1 cellular context compared by ENCODE assay signal in the genomic region with DNA sequence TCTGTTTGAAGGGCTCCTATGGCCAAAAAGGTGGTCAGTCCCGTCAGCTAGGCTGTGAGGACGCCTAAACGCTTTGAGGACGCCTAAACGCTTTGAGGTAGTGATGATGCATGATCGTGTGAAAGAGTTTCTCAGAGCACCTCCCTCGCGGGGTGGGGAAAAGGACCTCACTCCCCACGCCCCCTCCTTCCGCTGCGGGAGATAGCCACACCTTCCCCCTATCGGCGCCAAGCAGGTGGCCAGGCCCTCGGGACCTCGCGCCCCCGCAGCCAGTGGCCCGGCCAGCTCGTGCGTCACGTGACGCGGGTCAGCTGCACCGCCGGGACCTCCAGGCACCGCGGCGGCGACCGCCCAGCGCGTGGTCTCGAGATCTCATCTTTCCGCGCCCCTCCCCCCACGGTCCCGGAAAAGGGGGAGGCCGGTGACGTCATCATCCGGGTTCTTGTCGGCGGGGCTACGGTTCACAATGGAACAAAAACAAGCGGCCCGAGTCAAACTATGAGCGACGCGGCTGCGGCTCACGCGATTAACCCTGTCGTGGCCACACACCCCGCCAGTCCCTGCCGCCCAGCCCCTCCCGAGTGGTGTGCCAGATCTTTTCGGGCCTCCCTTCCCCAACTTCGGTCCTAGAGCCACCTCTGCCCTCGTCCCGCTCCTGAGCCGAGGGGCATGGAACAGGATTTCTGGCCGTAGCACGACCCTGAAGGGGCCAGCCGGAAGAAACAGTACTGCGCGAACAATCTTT.
TF ChIP-seq lines count a peak whose summit lies in the region.

No MANE protein-coding gene starts in this region.

TF ChIP-seq in HepG2, 621 proteins besides CTCF, POLR2A, EP300 and RAD21 (continued from another document and continues in another):
- TF ChIP-seq, protein P1, sequence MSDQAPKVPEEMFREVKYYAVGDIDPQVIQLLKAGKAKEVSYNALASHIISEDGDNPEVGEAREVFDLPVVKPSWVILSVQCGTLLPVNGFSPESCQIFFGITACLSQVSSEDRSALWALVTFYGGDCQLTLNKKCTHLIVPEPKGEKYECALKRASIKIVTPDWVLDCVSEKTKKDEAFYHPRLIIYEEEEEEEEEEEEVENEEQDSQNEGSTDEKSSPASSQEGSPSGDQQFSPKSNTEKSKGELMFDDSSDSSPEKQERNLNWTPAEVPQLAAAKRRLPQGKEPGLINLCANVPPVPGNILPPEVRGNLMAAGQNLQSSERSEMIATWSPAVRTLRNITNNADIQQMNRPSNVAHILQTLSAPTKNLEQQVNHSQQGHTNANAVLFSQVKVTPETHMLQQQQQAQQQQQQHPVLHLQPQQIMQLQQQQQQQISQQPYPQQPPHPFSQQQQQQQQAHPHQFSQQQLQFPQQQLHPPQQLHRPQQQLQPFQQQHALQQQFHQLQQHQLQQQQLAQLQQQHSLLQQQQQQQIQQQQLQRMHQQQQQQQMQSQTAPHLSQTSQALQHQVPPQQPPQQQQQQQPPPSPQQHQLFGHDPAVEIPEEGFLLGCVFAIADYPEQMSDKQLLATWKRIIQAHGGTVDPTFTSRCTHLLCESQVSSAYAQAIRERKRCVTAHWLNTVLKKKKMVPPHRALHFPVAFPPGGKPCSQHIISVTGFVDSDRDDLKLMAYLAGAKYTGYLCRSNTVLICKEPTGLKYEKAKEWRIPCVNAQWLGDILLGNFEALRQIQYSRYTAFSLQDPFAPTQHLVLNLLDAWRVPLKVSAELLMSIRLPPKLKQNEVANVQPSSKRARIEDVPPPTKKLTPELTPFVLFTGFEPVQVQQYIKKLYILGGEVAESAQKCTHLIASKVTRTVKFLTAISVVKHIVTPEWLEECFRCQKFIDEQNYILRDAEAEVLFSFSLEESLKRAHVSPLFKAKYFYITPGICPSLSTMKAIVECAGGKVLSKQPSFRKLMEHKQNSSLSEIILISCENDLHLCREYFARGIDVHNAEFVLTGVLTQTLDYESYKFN (CRISPR knock-in tag; conservative IDR thresholded peaks at IDR 0.05) = peak; percentile 72
- TF ChIP-seq ZFP1 (CRISPR knock-in tag; IDR thresholded peaks at IDR 0.05) = 0 out of 2 replicates have a peak, but pooled peaks have one; percentile 21
- no peak; the same call in 1 of the 2 replicates for TF ChIP-seq SMYD3 (CRISPR knock-in tag; IDR thresholded peaks at IDR 0.05)
- 0 out of 2 replicates have a peak, but pooled peaks have one; percentile 44 for TF ChIP-seq NFKB2 (CRISPR knock-in tag; IDR thresholded peaks at IDR 0.05; ENCODE audit: borderline replicate concordance)
- TF ChIP-seq RFX1 (IDR thresholded peaks at IDR 0.05) = no peak
- no peak for TF ChIP-seq ONECUT2 (CRISPR knock-in tag; IDR thresholded peaks at IDR 0.05)
- TF ChIP-seq, protein P2, sequence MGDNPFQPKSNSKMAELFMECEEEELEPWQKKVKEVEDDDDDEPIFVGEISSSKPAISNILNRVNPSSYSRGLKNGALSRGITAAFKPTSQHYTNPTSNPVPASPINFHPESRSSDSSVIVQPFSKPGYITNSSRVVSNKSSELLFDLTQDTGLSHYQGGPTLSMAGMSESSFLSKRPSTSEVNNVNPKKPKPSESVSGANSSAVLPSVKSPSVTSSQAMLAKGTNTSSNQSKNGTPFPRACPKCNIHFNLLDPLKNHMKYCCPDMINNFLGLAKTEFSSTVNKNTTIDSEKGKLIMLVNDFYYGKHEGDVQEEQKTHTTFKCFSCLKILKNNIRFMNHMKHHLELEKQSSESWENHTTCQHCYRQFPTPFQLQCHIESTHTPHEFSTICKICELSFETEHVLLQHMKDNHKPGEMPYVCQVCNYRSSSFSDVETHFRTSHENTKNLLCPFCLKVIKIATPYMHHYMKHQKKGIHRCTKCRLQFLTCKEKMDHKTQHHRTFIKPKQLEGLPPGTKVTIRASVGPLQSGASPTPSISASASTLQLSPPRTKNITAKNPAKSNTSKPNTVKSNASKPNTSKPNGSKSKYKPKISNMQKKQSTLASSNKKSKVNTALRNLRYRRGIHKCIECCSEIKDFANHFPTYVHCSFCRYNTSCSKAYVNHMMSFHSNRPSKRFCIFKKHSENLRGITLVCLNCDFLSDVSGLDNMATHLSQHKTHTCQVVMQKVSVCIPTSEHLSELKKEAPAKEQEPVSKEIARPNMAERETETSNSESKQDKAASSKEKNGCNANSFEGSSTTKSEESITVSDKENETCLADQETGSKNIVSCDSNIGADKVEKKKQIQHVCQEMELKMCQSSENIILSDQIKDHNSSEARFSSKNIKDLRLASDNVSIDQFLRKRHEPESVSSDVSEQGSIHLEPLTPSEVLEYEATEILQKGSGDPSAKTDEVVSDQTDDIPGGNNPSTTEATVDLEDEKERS (CRISPR knock-in tag; IDR thresholded peaks at IDR 0.05) = no peak
- TF ChIP-seq FOXM1 (CRISPR knock-in tag; IDR thresholded peaks at IDR 0.05) = no peak
- TF ChIP-seq ZNF382 (CRISPR knock-in tag; IDR thresholded peaks at IDR 0.05; ENCODE audit: borderline replicate concordance) = no peak
- TF ChIP-seq ADNP (CRISPR knock-in tag; IDR thresholded peaks at IDR 0.05) = no peak
- TF ChIP-seq FOXJ3 (CRISPR knock-in tag; IDR thresholded peaks at IDR 0.05; ENCODE audit: borderline replicate concordance) = no peak
- no peak; the same call in 1 of the 2 replicates for TF ChIP-seq ZNF816 (CRISPR knock-in tag; IDR thresholded peaks at IDR 0.05; ENCODE audit: borderline replicate concordance)
- TF ChIP-seq, protein P3, sequence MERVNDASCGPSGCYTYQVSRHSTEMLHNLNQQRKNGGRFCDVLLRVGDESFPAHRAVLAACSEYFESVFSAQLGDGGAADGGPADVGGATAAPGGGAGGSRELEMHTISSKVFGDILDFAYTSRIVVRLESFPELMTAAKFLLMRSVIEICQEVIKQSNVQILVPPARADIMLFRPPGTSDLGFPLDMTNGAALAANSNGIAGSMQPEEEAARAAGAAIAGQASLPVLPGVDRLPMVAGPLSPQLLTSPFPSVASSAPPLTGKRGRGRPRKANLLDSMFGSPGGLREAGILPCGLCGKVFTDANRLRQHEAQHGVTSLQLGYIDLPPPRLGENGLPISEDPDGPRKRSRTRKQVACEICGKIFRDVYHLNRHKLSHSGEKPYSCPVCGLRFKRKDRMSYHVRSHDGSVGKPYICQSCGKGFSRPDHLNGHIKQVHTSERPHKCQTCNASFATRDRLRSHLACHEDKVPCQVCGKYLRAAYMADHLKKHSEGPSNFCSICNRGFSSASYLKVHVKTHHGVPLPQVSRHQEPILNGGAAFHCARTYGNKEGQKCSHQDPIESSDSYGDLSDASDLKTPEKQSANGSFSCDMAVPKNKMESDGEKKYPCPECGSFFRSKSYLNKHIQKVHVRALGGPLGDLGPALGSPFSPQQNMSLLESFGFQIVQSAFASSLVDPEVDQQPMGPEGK (CRISPR knock-in tag; IDR thresholded peaks at IDR 0.05) = peak; percentile 87
- TF ChIP-seq, protein P4, sequence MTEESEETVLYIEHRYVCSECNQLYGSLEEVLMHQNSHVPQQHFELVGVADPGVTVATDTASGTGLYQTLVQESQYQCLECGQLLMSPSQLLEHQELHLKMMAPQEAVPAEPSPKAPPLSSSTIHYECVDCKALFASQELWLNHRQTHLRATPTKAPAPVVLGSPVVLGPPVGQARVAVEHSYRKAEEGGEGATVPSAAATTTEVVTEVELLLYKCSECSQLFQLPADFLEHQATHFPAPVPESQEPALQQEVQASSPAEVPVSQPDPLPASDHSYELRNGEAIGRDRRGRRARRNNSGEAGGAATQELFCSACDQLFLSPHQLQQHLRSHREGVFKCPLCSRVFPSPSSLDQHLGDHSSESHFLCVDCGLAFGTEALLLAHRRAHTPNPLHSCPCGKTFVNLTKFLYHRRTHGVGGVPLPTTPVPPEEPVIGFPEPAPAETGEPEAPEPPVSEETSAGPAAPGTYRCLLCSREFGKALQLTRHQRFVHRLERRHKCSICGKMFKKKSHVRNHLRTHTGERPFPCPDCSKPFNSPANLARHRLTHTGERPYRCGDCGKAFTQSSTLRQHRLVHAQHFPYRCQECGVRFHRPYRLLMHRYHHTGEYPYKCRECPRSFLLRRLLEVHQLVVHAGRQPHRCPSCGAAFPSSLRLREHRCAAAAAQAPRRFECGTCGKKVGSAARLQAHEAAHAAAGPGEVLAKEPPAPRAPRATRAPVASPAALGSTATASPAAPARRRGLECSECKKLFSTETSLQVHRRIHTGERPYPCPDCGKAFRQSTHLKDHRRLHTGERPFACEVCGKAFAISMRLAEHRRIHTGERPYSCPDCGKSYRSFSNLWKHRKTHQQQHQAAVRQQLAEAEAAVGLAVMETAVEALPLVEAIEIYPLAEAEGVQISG (CRISPR knock-in tag; IDR thresholded peaks at IDR 0.05) = peak; percentile 83
- no peak for TF ChIP-seq PRPF4 (IDR thresholded peaks at IDR 0.05; ENCODE audit: low read depth, low read length, poor library complexity, severe bottlenecking)
- peak; percentile 90 for TF ChIP-seq TBX2 (CRISPR knock-in tag; IDR thresholded peaks at IDR 0.05; ENCODE audit: borderline replicate concordance)
- 0 out of 2 replicates have a peak, but pooled peaks have one; percentile 55 for TF ChIP-seq HIVEP1 (CRISPR knock-in tag; IDR thresholded peaks at IDR 0.05)
- no peak for TF ChIP-seq ZNF460 (CRISPR knock-in tag; IDR thresholded peaks at IDR 0.05; ENCODE audit: borderline replicate concordance)
- TF ChIP-seq MAFF (IDR thresholded peaks at IDR 0.05; ENCODE audit: low read depth, low read length) = no peak
- TF ChIP-seq, protein P5, sequence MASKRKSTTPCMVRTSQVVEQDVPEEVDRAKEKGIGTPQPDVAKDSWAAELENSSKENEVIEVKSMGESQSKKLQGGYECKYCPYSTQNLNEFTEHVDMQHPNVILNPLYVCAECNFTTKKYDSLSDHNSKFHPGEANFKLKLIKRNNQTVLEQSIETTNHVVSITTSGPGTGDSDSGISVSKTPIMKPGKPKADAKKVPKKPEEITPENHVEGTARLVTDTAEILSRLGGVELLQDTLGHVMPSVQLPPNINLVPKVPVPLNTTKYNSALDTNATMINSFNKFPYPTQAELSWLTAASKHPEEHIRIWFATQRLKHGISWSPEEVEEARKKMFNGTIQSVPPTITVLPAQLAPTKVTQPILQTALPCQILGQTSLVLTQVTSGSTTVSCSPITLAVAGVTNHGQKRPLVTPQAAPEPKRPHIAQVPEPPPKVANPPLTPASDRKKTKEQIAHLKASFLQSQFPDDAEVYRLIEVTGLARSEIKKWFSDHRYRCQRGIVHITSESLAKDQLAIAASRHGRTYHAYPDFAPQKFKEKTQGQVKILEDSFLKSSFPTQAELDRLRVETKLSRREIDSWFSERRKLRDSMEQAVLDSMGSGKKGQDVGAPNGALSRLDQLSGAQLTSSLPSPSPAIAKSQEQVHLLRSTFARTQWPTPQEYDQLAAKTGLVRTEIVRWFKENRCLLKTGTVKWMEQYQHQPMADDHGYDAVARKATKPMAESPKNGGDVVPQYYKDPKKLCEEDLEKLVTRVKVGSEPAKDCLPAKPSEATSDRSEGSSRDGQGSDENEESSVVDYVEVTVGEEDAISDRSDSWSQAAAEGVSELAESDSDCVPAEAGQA (IDR thresholded peaks at IDR 0.05; ENCODE audit: low read depth) = peak; percentile 69
- TF ChIP-seq, protein P5 (CRISPR knock-in tag; IDR thresholded peaks at IDR 0.05; ENCODE audit: borderline replicate concordance) = no peak
- TF ChIP-seq, protein P6, sequence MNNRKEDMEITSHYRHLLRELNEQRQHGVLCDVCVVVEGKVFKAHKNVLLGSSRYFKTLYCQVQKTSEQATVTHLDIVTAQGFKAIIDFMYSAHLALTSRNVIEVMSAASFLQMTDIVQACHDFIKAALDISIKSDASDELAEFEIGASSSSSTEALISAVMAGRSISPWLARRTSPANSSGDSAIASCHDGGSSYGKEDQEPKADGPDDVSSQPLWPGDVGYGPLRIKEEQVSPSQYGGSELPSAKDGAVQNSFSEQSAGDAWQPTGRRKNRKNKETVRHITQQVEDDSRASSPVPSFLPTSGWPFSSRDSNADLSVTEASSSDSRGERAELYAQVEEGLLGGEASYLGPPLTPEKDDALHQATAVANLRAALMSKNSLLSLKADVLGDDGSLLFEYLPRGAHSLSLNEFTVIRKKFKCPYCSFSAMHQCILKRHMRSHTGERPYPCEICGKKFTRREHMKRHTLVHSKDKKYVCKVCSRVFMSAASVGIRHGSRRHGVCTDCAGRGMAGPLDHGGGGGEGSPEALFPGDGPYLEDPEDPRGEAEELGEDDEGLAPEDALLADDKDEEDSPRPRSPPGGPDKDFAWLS (CRISPR knock-in tag; IDR thresholded peaks at IDR 0.05; ENCODE audit: borderline replicate concordance) = no peak
- TF ChIP-seq TMF1 (CRISPR knock-in tag; IDR thresholded peaks at IDR 0.05; ENCODE audit: low read depth) = no peak
- peak; percentile 50; the same call in 1 of the 2 replicates for TF ChIP-seq RXRA (CRISPR knock-in tag; IDR thresholded peaks at IDR 0.05)
- TF ChIP-seq KDM1A (CRISPR knock-in tag; IDR thresholded peaks at IDR 0.05) = no peak
- peak; percentile 37 for TF ChIP-seq ZFY (CRISPR knock-in tag; IDR thresholded peaks at IDR 0.05)
- no peak for TF ChIP-seq DNMT3B (CRISPR knock-in tag; conservative IDR thresholded peaks at IDR 0.05)
- TF ChIP-seq SRSF4 (IDR thresholded peaks at IDR 0.05; ENCODE audit: low read depth, low read length, poor library complexity, severe bottlenecking) = no peak
- no peak for TF ChIP-seq TBL1XR1 (IDR thresholded peaks at IDR 0.05; ENCODE audit: borderline replicate concordance, low read length, partially characterized antibody)
- TF ChIP-seq GATA4 (IDR thresholded peaks at IDR 0.05; ENCODE audit: borderline replicate concordance, low read depth) = no peak
- TF ChIP-seq, protein P7, sequence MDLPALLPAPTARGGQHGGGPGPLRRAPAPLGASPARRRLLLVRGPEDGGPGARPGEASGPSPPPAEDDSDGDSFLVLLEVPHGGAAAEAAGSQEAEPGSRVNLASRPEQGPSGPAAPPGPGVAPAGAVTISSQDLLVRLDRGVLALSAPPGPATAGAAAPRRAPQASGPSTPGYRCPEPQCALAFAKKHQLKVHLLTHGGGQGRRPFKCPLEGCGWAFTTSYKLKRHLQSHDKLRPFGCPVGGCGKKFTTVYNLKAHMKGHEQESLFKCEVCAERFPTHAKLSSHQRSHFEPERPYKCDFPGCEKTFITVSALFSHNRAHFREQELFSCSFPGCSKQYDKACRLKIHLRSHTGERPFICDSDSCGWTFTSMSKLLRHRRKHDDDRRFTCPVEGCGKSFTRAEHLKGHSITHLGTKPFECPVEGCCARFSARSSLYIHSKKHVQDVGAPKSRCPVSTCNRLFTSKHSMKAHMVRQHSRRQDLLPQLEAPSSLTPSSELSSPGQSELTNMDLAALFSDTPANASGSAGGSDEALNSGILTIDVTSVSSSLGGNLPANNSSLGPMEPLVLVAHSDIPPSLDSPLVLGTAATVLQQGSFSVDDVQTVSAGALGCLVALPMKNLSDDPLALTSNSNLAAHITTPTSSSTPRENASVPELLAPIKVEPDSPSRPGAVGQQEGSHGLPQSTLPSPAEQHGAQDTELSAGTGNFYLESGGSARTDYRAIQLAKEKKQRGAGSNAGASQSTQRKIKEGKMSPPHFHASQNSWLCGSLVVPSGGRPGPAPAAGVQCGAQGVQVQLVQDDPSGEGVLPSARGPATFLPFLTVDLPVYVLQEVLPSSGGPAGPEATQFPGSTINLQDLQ (CRISPR knock-in tag; IDR thresholded peaks at IDR 0.05) = no peak
